25 cellular contexts compared by ENCODE assay signal in genomic region chr22:46225631-46226030, GRCh38. TPM values are rescaled to one million over a fixed set of nuclear protein-coding genes. Genes with fewer than 3 reads are reported as not detected.
"Had no signal": no experiment of that assay in that cellular context is flagged by ENCODE, and none has a peak within 500 bp of the region (broad histone marks: within the 10 kb centered on the region; RNA-seq: fewer than 3 reads in every experiment).

No MANE protein-coding gene starts in this region.

- H3K27me3 Mint-ChIP-seq: dendritic cell treated with granulocyte-macrophage colony-stimulating factor and Interleukin-4, amounts not matched to agents 40 ng/mL and 50 ng/mL, for 4 days; natural killer cell treated with Interleukin-12 subunit alpha and Interleukin-12 subunit beta and Interleukin-15 and Interleukin-18, amount 100 ng/mL, for 72 hours; type B pancreatic cell had no signal

- FAIRE-seq: colon, endothelial cell of umbilical vein, keratinocyte had no signal

- H3K4me3 ChIP-seq: left ventricle myocardium inferior, lower lobe of right lung, spleen, stomach, vagina had no signal

- H3K27me3 ChIP-seq: foreskin keratinocyte, neutrophil, spleen, stomach, vagina had no signal

- H3K27ac ChIP-seq: foreskin keratinocyte, left ventricle myocardium inferior, lower lobe of right lung, neutrophil, spleen, stomach, vagina had no signal

- H3K4me1 Mint-ChIP-seq: endodermal cell had no signal

- H3K9me3 ChIP-seq: left ventricle myocardium inferior, lower lobe of right lung, neutrophil, spleen, stomach, vagina had no signal

- DNase-seq: endodermal cell; erythroblast; foreskin keratinocyte; immature natural killer cell; left ventricle myocardium inferior; lower lobe of right lung; mesenchymal stem cell; midbrain; spleen; stimulated activated CD4-positive, alpha-beta T cell treated with anti-CD3 and anti-CD28 coated beads, Interleukin-15, amount 100 ng/mL, for 24 hours; stimulated activated CD4-positive, alpha-beta T cell treated with anti-CD3 and anti-CD28 coated beads, Interleukin-2, amount 100 ng/mL, for 24 hours; stimulated activated CD4-positive, alpha-beta T cell treated with anti-CD3 and anti-CD28 coated beads, Interleukin-4, amount 100 ng/mL, for 4 hours; stimulated activated naive CD4-positive, alpha-beta T cell; stomach; substantia nigra had no signal

- H3K4me1 ChIP-seq: foreskin keratinocyte, lower lobe of right lung, spleen, stomach, vagina had no signal

- H3K9me3 Mint-ChIP-seq: dendritic cell treated with granulocyte-macrophage colony-stimulating factor and Interleukin-4, amounts not matched to agents 40 ng/mL and 50 ng/mL, for 4 days; endodermal cell; immature natural killer cell; natural killer cell treated with Interleukin-12 subunit alpha and Interleukin-12 subunit beta and Interleukin-15 and Interleukin-18, amount 100 ng/mL, for 72 hours; type B pancreatic cell had no signal

- H3K27ac Mint-ChIP-seq: dendritic cell treated with granulocyte-macrophage colony-stimulating factor and Interleukin-4, amounts not matched to agents 40 ng/mL and 50 ng/mL, for 4 days; endodermal cell; immature natural killer cell; natural killer cell treated with Interleukin-12 subunit alpha and Interleukin-12 subunit beta and Interleukin-15 and Interleukin-18, amount 100 ng/mL, for 72 hours; type B pancreatic cell had no signal

- ATAC-seq: foreskin keratinocyte had no signal

- H3K4me3 Mint-ChIP-seq: dendritic cell treated with granulocyte-macrophage colony-stimulating factor and Interleukin-4, amounts not matched to agents 40 ng/mL and 50 ng/mL, for 4 days; endodermal cell; immature natural killer cell; natural killer cell treated with Interleukin-12 subunit alpha and Interleukin-12 subunit beta and Interleukin-15 and Interleukin-18, amount 100 ng/mL, for 72 hours; type B pancreatic cell had no signal

RNA-seq across cellular contexts. Expression of gene PKDREJ, which starts 37.5 kb away (rescaled TPM):
- total RNA-seq: endothelial cell of umbilical vein, foreskin keratinocyte, lower lobe of right lung, osteoblast, skeletal muscle tissue, vagina had no signal
- polyA plus RNA-seq: endothelial cell of umbilical vein had no signal
